In the genomic region with DNA sequence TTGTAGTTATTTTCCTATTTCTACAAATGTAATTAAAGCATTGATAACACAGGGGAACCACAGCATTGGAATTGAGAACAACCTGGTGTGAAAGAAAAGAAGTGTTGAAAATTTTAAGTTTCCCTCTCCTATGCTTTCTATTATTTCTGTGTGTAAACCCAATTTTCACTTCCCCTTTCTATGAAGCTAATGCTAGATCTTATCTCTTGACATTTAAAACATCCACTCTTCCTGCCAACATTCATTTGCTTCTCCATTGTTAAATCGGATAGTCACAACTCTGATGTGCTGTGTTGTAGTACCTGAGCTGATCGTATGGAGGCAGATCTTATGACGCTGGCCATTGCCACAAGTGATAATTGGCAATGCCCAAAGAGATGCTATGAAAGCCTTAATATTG, we compare ENCODE assay signal across 1 cellular context.
TF ChIP-seq lines count a peak whose summit lies in the region.

No MANE protein-coding gene starts in this region.

TF ChIP-seq in GM23338, 12 proteins besides CTCF, POLR2A, EP300 and RAD21:
- TF ChIP-seq, protein P1, sequence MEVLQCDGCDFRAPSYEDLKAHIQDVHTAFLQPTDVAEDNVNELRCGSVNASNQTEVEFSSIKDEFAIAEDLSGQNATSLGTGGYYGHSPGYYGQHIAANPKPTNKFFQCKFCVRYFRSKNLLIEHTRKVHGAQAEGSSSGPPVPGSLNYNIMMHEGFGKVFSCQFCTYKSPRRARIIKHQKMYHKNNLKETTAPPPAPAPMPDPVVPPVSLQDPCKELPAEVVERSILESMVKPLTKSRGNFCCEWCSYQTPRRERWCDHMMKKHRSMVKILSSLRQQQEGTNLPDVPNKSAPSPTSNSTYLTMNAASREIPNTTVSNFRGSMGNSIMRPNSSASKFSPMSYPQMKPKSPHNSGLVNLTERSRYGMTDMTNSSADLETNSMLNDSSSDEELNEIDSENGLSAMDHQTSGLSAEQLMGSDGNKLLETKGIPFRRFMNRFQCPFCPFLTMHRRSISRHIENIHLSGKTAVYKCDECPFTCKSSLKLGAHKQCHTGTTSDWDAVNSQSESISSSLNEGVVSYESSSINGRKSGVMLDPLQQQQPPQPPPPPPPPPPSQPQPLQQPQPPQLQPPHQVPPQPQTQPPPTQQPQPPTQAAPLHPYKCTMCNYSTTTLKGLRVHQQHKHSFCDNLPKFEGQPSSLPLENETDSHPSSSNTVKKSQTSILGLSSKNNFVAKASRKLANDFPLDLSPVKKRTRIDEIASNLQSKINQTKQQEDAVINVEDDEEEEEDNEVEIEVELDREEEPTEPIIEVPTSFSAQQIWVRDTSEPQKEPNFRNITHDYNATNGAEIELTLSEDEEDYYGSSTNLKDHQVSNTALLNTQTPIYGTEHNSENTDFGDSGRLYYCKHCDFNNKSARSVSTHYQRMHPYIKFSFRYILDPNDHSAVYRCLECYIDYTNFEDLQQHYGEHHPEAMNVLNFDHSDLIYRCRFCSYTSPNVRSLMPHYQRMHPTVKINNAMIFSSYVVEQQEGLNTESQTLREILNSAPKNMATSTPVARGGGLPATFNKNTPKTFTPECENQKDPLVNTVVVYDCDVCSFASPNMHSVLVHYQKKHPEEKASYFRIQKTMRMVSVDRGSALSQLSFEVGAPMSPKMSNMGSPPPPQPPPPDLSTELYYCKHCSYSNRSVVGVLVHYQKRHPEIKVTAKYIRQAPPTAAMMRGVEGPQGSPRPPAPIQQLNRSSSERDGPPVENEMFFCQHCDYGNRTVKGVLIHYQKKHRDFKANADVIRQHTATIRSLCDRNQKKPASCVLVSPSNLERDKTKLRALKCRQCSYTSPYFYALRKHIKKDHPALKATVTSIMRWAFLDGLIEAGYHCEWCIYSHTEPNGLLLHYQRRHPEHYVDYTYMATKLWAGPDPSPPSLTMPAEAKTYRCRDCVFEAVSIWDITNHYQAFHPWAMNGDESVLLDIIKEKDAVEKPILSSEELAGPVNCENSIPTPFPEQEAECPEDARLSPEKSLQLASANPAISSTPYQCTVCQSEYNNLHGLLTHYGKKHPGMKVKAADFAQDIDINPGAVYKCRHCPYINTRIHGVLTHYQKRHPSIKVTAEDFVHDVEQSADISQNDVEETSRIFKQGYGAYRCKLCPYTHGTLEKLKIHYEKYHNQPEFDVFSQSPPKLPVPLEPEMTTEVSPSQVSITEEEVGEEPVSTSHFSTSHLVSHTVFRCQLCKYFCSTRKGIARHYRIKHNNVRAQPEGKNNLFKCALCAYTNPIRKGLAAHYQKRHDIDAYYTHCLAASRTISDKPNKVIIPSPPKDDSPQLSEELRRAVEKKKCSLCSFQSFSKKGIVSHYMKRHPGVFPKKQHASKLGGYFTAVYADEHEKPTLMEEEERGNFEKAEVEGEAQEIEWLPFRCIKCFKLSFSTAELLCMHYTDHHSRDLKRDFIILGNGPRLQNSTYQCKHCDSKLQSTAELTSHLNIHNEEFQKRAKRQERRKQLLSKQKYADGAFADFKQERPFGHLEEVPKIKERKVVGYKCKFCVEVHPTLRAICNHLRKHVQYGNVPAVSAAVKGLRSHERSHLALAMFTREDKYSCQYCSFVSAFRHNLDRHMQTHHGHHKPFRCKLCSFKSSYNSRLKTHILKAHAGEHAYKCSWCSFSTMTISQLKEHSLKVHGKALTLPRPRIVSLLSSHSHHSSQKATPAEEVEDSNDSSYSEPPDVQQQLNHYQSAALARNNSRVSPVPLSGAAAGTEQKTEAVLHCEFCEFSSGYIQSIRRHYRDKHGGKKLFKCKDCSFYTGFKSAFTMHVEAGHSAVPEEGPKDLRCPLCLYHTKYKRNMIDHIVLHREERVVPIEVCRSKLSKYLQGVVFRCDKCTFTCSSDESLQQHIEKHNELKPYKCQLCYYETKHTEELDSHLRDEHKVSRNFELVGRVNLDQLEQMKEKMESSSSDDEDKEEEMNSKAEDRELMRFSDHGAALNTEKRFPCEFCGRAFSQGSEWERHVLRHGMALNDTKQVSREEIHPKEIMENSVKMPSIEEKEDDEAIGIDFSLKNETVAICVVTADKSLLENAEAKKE (CRISPR knock-in tag; IDR thresholded peaks at IDR 0.05), result no peak
- TF ChIP-seq ETS1 (IDR thresholded peaks at IDR 0.05) (no peak), JUNB (IDR thresholded peaks at IDR 0.05; ENCODE audit: unreplicated experiment) (no peak), ZNF331 (CRISPR knock-in tag; IDR thresholded peaks at IDR 0.05; ENCODE audit: low read depth) (no peak), EZH2phosphoT487 (IDR thresholded peaks at IDR 0.05; ENCODE audit: unreplicated experiment) (no peak), CREB1 (CRISPR knock-in tag; IDR thresholded peaks at IDR 0.05; ENCODE audit: low read depth) (no peak), POLR2AphosphoS5 (IDR thresholded peaks at IDR 0.05; ENCODE audit: low read depth) (no peak), STAT1 (IDR thresholded peaks at IDR 0.05; ENCODE audit: unreplicated experiment) (no peak)
